ENCODE assay signal across 1 cellular context in the genomic region with DNA sequence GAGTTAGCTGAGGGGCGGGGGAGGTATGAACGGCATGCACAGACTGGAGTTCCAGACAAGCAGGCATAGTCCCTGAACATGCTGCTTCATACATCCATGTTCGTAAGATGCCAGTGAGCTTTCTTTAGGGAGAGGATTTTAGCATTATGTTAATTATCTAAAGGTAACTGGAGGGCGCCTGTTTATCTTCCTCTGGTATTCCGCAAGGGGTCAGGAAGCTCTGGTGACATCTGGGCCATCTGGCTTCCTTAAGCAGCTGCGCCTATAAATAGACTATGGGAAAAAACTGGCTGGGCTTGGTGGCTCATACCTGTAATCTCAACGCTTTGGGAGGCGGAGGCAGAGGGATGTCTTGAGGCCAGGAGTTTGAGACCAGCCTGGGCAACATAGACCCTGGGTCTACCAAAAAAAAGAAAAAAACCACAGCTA.
A peak's percentile ranks its signal among the peaks of the same experiment; 100 is the strongest.
TF ChIP-seq lines count a peak whose summit lies in the region.

No MANE protein-coding gene starts in this region.

TF ChIP-seq in K562, 482 proteins besides CTCF, POLR2A, EP300 and RAD21 (continued from another document and continues in another):
- TF ChIP-seq, protein P1, sequence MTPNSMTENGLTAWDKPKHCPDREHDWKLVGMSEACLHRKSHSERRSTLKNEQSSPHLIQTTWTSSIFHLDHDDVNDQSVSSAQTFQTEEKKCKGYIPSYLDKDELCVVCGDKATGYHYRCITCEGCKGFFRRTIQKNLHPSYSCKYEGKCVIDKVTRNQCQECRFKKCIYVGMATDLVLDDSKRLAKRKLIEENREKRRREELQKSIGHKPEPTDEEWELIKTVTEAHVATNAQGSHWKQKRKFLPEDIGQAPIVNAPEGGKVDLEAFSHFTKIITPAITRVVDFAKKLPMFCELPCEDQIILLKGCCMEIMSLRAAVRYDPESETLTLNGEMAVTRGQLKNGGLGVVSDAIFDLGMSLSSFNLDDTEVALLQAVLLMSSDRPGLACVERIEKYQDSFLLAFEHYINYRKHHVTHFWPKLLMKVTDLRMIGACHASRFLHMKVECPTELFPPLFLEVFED (CRISPR knock-in tag; conservative IDR thresholded peaks at IDR 0.05) = no peak
- no peak for TF ChIP-seq PRPF4 (IDR thresholded peaks at IDR 0.05; ENCODE audit: insufficient read depth, low read depth, low read length, poor library complexity, severe bottlenecking)
- TF ChIP-seq FOXK2 (conservative IDR thresholded peaks at IDR 0.05 in 1 of 2, IDR thresholded peaks at IDR 0.05 in 1 of 2; ENCODE audit: low read depth in 2 of 2) = peak; percentile 76 to 85
- TF ChIP-seq EWSR1 (IDR thresholded peaks at IDR 0.05; ENCODE audit: borderline replicate concordance, low read depth, partially characterized antibody) = no peak
- TF ChIP-seq, protein P2, sequence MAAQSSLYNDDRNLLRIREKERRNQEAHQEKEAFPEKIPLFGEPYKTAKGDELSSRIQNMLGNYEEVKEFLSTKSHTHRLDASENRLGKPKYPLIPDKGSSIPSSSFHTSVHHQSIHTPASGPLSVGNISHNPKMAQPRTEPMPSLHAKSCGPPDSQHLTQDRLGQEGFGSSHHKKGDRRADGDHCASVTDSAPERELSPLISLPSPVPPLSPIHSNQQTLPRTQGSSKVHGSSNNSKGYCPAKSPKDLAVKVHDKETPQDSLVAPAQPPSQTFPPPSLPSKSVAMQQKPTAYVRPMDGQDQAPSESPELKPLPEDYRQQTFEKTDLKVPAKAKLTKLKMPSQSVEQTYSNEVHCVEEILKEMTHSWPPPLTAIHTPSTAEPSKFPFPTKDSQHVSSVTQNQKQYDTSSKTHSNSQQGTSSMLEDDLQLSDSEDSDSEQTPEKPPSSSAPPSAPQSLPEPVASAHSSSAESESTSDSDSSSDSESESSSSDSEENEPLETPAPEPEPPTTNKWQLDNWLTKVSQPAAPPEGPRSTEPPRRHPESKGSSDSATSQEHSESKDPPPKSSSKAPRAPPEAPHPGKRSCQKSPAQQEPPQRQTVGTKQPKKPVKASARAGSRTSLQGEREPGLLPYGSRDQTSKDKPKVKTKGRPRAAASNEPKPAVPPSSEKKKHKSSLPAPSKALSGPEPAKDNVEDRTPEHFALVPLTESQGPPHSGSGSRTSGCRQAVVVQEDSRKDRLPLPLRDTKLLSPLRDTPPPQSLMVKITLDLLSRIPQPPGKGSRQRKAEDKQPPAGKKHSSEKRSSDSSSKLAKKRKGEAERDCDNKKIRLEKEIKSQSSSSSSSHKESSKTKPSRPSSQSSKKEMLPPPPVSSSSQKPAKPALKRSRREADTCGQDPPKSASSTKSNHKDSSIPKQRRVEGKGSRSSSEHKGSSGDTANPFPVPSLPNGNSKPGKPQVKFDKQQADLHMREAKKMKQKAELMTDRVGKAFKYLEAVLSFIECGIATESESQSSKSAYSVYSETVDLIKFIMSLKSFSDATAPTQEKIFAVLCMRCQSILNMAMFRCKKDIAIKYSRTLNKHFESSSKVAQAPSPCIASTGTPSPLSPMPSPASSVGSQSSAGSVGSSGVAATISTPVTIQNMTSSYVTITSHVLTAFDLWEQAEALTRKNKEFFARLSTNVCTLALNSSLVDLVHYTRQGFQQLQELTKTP (IDR thresholded peaks at IDR 0.05; ENCODE audit: low read depth in 1 of 2, partially characterized antibody in 2 of 2) = no peak
- no peak for TF ChIP-seq TEAD2 (tag; IDR thresholded peaks at IDR 0.05)
- no peak for TF ChIP-seq ZNF239 (CRISPR knock-in tag; IDR thresholded peaks at IDR 0.05)
- peak; percentile 31; the same call in 1 of the 2 replicates for TF ChIP-seq JUND (IDR thresholded peaks at IDR 0.05; ENCODE audit: borderline replicate concordance, low read depth, low read length)
- TF ChIP-seq JUND (tag; IDR thresholded peaks at IDR 0.05; ENCODE audit: borderline replicate concordance, low read depth, low read length) = no peak; the same call in 2 of the 3 replicates
- TF ChIP-seq TEAD4 (IDR thresholded peaks at IDR 0.05; ENCODE audit: low read length) = peak; percentile 88
- TF ChIP-seq TEAD4 (CRISPR knock-in tag; IDR thresholded peaks at IDR 0.05; ENCODE audit: borderline replicate concordance) = no peak
- peak; percentile 62; the same call in 1 of the 2 replicates for TF ChIP-seq SMARCA4 (IDR thresholded peaks at IDR 0.05)
- TF ChIP-seq HDAC6 (IDR thresholded peaks at IDR 0.05; ENCODE audit: low read depth, low read length) = no peak
- no peak for TF ChIP-seq GATAD2A (IDR thresholded peaks at IDR 0.05)
- TF ChIP-seq, protein P3, sequence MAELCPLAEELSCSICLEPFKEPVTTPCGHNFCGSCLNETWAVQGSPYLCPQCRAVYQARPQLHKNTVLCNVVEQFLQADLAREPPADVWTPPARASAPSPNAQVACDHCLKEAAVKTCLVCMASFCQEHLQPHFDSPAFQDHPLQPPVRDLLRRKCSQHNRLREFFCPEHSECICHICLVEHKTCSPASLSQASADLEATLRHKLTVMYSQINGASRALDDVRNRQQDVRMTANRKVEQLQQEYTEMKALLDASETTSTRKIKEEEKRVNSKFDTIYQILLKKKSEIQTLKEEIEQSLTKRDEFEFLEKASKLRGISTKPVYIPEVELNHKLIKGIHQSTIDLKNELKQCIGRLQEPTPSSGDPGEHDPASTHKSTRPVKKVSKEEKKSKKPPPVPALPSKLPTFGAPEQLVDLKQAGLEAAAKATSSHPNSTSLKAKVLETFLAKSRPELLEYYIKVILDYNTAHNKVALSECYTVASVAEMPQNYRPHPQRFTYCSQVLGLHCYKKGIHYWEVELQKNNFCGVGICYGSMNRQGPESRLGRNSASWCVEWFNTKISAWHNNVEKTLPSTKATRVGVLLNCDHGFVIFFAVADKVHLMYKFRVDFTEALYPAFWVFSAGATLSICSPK (IDR thresholded peaks at IDR 0.05; ENCODE audit: borderline replicate concordance) = 0 out of 2 replicates have a peak, but pooled peaks have one; percentile 26
- TF ChIP-seq, protein P4, sequence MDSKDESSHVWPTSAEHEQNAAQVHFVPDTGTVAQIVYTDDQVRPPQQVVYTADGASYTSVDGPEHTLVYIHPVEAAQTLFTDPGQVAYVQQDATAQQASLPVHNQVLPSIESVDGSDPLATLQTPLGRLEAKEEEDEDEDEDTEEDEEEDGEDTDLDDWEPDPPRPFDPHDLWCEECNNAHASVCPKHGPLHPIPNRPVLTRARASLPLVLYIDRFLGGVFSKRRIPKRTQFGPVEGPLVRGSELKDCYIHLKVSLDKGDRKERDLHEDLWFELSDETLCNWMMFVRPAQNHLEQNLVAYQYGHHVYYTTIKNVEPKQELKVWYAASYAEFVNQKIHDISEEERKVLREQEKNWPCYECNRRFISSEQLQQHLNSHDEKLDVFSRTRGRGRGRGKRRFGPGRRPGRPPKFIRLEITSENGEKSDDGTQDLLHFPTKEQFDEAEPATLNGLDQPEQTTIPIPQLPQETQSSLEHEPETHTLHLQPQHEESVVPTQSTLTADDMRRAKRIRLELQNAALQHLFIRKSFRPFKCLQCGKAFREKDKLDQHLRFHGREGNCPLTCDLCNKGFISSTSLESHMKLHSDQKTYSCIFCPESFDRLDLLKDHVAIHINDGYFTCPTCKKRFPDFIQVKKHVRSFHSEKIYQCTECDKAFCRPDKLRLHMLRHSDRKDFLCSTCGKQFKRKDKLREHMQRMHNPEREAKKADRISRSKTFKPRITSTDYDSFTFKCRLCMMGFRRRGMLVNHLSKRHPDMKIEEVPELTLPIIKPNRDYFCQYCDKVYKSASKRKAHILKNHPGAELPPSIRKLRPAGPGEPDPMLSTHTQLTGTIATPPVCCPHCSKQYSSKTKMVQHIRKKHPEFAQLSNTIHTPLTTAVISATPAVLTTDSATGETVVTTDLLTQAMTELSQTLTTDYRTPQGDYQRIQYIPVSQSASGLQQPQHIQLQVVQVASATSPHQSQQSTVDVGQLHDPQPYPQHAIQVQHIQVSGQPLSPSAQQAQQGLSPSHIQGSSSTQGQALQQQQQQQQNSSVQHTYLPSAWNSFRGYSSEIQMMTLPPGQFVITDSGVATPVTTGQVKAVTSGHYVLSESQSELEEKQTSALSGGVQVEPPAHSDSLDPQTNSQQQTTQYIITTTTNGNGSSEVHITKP (IDR thresholded peaks at IDR 0.05; ENCODE audit: partially characterized antibody) = no peak
- peak; percentile 53; the same call in 1 of the 2 replicates for TF ChIP-seq CEBPB (tag; IDR thresholded peaks at IDR 0.05)
- no peak for TF ChIP-seq ZNF57 (CRISPR knock-in tag; IDR thresholded peaks at IDR 0.05)
- TF ChIP-seq YBX1 (IDR thresholded peaks at IDR 0.05) = no peak
- no peak for TF ChIP-seq SMARCC2 (IDR thresholded peaks at IDR 0.05; ENCODE audit: low read depth)
- TF ChIP-seq, protein P5, sequence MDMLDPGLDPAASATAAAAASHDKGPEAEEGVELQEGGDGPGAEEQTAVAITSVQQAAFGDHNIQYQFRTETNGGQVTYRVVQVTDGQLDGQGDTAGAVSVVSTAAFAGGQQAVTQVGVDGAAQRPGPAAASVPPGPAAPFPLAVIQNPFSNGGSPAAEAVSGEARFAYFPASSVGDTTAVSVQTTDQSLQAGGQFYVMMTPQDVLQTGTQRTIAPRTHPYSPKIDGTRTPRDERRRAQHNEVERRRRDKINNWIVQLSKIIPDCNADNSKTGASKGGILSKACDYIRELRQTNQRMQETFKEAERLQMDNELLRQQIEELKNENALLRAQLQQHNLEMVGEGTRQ (CRISPR knock-in tag; IDR thresholded peaks at IDR 0.05) = no peak
- no peak for TF ChIP-seq NEUROD1 (IDR thresholded peaks at IDR 0.05; ENCODE audit: borderline replicate concordance, low read depth, low read length, partially characterized antibody)
- TF ChIP-seq, protein P6, sequence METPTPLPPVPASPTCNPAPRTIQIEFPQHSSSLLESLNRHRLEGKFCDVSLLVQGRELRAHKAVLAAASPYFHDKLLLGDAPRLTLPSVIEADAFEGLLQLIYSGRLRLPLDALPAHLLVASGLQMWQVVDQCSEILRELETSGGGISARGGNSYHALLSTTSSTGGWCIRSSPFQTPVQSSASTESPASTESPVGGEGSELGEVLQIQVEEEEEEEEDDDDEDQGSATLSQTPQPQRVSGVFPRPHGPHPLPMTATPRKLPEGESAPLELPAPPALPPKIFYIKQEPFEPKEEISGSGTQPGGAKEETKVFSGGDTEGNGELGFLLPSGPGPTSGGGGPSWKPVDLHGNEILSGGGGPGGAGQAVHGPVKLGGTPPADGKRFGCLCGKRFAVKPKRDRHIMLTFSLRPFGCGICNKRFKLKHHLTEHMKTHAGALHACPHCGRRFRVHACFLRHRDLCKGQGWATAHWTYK (CRISPR knock-in tag; IDR thresholded peaks at IDR 0.05) = no peak
- TF ChIP-seq, protein P7, sequence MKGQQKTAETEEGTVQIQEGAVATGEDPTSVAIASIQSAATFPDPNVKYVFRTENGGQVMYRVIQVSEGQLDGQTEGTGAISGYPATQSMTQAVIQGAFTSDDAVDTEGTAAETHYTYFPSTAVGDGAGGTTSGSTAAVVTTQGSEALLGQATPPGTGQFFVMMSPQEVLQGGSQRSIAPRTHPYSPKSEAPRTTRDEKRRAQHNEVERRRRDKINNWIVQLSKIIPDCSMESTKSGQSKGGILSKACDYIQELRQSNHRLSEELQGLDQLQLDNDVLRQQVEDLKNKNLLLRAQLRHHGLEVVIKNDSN (CRISPR knock-in tag; IDR thresholded peaks at IDR 0.05) = no peak
- TF ChIP-seq, protein P8, sequence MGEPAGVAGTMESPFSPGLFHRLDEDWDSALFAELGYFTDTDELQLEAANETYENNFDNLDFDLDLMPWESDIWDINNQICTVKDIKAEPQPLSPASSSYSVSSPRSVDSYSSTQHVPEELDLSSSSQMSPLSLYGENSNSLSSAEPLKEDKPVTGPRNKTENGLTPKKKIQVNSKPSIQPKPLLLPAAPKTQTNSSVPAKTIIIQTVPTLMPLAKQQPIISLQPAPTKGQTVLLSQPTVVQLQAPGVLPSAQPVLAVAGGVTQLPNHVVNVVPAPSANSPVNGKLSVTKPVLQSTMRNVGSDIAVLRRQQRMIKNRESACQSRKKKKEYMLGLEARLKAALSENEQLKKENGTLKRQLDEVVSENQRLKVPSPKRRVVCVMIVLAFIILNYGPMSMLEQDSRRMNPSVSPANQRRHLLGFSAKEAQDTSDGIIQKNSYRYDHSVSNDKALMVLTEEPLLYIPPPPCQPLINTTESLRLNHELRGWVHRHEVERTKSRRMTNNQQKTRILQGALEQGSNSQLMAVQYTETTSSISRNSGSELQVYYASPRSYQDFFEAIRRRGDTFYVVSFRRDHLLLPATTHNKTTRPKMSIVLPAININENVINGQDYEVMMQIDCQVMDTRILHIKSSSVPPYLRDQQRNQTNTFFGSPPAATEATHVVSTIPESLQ (CRISPR knock-in tag; IDR thresholded peaks at IDR 0.05) = no peak
- TF ChIP-seq, protein P9, sequence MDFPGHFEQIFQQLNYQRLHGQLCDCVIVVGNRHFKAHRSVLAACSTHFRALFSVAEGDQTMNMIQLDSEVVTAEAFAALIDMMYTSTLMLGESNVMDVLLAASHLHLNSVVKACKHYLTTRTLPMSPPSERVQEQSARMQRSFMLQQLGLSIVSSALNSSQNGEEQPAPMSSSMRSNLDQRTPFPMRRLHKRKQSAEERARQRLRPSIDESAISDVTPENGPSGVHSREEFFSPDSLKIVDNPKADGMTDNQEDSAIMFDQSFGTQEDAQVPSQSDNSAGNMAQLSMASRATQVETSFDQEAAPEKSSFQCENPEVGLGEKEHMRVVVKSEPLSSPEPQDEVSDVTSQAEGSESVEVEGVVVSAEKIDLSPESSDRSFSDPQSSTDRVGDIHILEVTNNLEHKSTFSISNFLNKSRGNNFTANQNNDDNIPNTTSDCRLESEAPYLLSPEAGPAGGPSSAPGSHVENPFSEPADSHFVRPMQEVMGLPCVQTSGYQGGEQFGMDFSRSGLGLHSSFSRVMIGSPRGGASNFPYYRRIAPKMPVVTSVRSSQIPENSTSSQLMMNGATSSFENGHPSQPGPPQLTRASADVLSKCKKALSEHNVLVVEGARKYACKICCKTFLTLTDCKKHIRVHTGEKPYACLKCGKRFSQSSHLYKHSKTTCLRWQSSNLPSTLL (IDR thresholded peaks at IDR 0.05) = no peak
- no peak for TF ChIP-seq ZNF766 (CRISPR knock-in tag; conservative IDR thresholded peaks at IDR 0.05)
- TF ChIP-seq FUS (optimal IDR thresholded peaks at IDR 0.05; ENCODE audit: low read depth, low read length) = no peak
- no peak for TF ChIP-seq RNF2 (IDR thresholded peaks at IDR 0.05)
- TF ChIP-seq NR2C2 (CRISPR knock-in tag; IDR thresholded peaks at IDR 0.05) = no peak
- peak; percentile 48 for TF ChIP-seq NR2C2 (tag; IDR thresholded peaks at IDR 0.05)
- TF ChIP-seq SUPT5H (IDR thresholded peaks at IDR 0.05) = 0 out of 2 replicates have a peak, but pooled peaks have one; percentile 19
- TF ChIP-seq, protein P10, sequence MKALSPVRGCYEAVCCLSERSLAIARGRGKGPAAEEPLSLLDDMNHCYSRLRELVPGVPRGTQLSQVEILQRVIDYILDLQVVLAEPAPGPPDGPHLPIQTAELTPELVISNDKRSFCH (CRISPR knock-in tag; IDR thresholded peaks at IDR 0.05) = no peak
- TF ChIP-seq, protein P10 (tag; IDR thresholded peaks at IDR 0.05) = no peak
- TF ChIP-seq ZNF586 (CRISPR knock-in tag; conservative IDR thresholded peaks at IDR 0.05) = no peak
- no peak for TF ChIP-seq ZNF644 (tag; IDR thresholded peaks at IDR 0.05; ENCODE audit: low read depth)
- TF ChIP-seq KLF16 (IDR thresholded peaks at IDR 0.05) = peak; percentile 80
- no peak for TF ChIP-seq PYGO2 (tag; IDR thresholded peaks at IDR 0.05)
- TF ChIP-seq, protein P11, sequence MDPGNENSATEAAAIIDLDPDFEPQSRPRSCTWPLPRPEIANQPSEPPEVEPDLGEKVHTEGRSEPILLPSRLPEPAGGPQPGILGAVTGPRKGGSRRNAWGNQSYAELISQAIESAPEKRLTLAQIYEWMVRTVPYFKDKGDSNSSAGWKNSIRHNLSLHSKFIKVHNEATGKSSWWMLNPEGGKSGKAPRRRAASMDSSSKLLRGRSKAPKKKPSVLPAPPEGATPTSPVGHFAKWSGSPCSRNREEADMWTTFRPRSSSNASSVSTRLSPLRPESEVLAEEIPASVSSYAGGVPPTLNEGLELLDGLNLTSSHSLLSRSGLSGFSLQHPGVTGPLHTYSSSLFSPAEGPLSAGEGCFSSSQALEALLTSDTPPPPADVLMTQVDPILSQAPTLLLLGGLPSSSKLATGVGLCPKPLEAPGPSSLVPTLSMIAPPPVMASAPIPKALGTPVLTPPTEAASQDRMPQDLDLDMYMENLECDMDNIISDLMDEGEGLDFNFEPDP (CRISPR knock-in tag; IDR thresholded peaks at IDR 0.05) = no peak
